ENCODE assay signal across 9 cellular contexts in the genomic region with DNA sequence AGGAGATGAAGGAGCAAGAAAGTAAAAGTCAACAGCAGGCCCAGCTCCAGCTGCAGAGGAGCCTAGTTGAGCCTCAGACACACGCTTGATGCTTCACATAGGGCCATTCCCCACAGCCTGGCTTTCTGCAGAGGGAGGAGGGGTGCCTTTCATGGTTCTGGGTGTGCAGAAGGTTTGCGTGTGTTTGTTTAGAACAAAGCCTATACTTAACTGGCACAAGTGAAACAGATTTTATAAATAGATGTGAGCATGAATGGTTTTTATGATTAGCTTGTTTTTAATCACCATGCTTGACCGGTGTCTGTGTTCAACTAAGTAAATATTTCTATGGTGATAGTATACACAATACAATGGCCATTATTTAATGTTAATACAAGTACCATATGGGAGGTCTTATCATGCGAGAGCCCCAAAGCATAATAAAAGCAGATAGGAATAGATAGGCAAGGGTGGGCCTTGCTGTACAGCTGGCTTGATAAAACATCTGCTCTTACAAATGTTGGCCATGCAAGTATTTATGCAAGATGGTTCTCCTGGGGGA.
DNase-seq lines count a peak whose midpoint lies in the region; FAIRE-seq and TF ChIP-seq lines count a peak whose summit lies in the region.
"Had no signal": no experiment of that assay in that cellular context is flagged by ENCODE, and none has a peak within 500 bp of the region (broad histone marks: within the 10 kb centered on the region; RNA-seq: fewer than 3 reads in every experiment).

No MANE protein-coding gene starts in this region.

- intact Hi-C loops in activated CD4-positive, alpha-beta T cell treated with anti-CD3 and anti-CD28 coated beads, Interleukin-2, amount 10 ng/mL, durations not matched to agents 24 days and 14 days (cut with micrococcal nuclease) = no loop called here
- intact Hi-C loops in ovary (cut with DNase I) = loop anchor here in 2 of 4 donors (10.0 kb wide), 5 partner anchors 108 to 528 kb away; no protein-coding TSS in a partner anchor

- no peak for FAIRE-seq in small intestine (lab: Jason Lieb, UNC)

- no peak for TF ChIP-seq EP300 in ovary (IDR thresholded peaks at IDR 0.05)

- H3K27ac ChIP-seq in small intestine (ENCODE audit: low read depth in 1 of 2, low read length in 1 of 2) (peak overlapping the region in 1 of 2 donors; percentile 43), ovary (no peak overlapping the region)

- no peak for TF ChIP-seq POLR2A in ovary (IDR thresholded peaks at IDR 0.05)

- 12 to 36% (median 35%) methylated on average over 4 of the region's 4 CpGs for WGBS in small intestine, 3 donors
- WGBS in ovary, 3 donors = 47 to 74% (median 67%) methylated on average over 4 of the region's 4 CpGs

- H3K4me3 Mint-ChIP-seq in activated CD4-positive, alpha-beta T cell treated with anti-CD3 and anti-CD28 coated beads, Interleukin-2, amount 10 ng/mL, durations not matched to agents 24 days and 14 days = peak overlapping the region; percentile 76
- H3K4me3 Mint-ChIP-seq: type B pancreatic cell had no signal

- H3K27me3 ChIP-seq in small intestine (ENCODE audit: control insufficient read depth in 2 of 2, insufficient read depth in 2 of 2, low read length in 2 of 2) (no peaks in the 10 kb centered on the region), ovary (no peaks in the 10 kb centered on the region)

- H3K27ac Mint-ChIP-seq in activated CD4-positive, alpha-beta T cell treated with anti-CD3 and anti-CD28 coated beads, Interleukin-2, amount 10 ng/mL, durations not matched to agents 24 days and 14 days = peak overlapping the region; percentile 95
- H3K27ac Mint-ChIP-seq: type B pancreatic cell had no signal

- H3K9me3 ChIP-seq in small intestine (ENCODE audit: control insufficient read depth, low read depth) (no peaks in the 10 kb centered on the region), ovary (no peaks in the 10 kb centered on the region)

- H3K36me3 ChIP-seq in small intestine (ENCODE audit: control insufficient read depth in 2 of 2, insufficient read depth in 2 of 2, low read length in 2 of 2) = no peaks in the 10 kb centered on the region
- H3K36me3 ChIP-seq in ovary = no peaks in the 10 kb centered on the region

- peaks cover 83% of the 10 kb centered on the region for H3K4me1 Mint-ChIP-seq in activated CD4-positive, alpha-beta T cell treated with anti-CD3 and anti-CD28 coated beads, Interleukin-2, amount 10 ng/mL, durations not matched to agents 24 days and 14 days

- DNase-seq in activated CD4-positive, alpha-beta T cell treated with anti-CD3 and anti-CD28 coated beads, Interleukin-2, amount 10 ng/mL, durations not matched to agents 24 days and 14 days = peak; percentile 79
- no peak for DNase-seq in activated CD4-positive, alpha-beta T cell treated with anti-CD3 and anti-CD28 coated beads for 48 hours
- peak; percentile 83 for DNase-seq in NCI-H2029 (lab: John Stamatoyannopoulos, UW)
- DNase-seq in activated naive CD4-positive, alpha-beta T cell treated with anti-CD3 and anti-CD28 coated beads, Interleukin-2, amount 50 U/mL, for 16 hours = peak; percentile 26
- peak; percentile 56 for DNase-seq in small intestine
- no peak for DNase-seq in SW480 (ENCODE audit: low spot score)
- DNase-seq in ovary = no peak
- DNase-seq in nucleus accumbens (lab: John Stamatoyannopoulos, UW) = no peak

- H3K36me3 Mint-ChIP-seq in activated CD4-positive, alpha-beta T cell treated with anti-CD3 and anti-CD28 coated beads, Interleukin-2, amount 10 ng/mL, durations not matched to agents 24 days and 14 days (ENCODE audit: low read depth) = peaks cover 28% of the 10 kb centered on the region
- H3K36me3 Mint-ChIP-seq: type B pancreatic cell had no signal

- H3K4me3 ChIP-seq in small intestine (ENCODE audit: low read depth in 1 of 2, low read length in 2 of 2) (no peak overlapping the region), ovary (no peak overlapping the region)

- peaks cover 0 to 23% of the 10 kb centered on the region in 2 donors for H3K4me1 ChIP-seq in small intestine (ENCODE audit: control insufficient read depth in 2 of 2, insufficient read depth in 1 of 2, low read depth in 1 of 2, low read length in 1 of 2)
- H3K4me1 ChIP-seq in ovary (ENCODE audit: insufficient read depth) = no peaks in the 10 kb centered on the region

- TF ChIP-seq CTCF in ovary (IDR thresholded peaks at IDR 0.05) = no peak

- no peaks in the 10 kb centered on the region for H3K27me3 Mint-ChIP-seq in activated CD4-positive, alpha-beta T cell treated with anti-CD3 and anti-CD28 coated beads, Interleukin-2, amount 10 ng/mL, durations not matched to agents 24 days and 14 days

- peaks cover 4% of the 10 kb centered on the region for H3K9me3 Mint-ChIP-seq in activated CD4-positive, alpha-beta T cell treated with anti-CD3 and anti-CD28 coated beads, Interleukin-2, amount 10 ng/mL, durations not matched to agents 24 days and 14 days

Comparison
In these comparisons a context has a peak if more than half of its experiments do, and no peak if none do; other contexts are left out.
1. DNase-seq: peak in activated CD4-positive, alpha-beta T cell treated with anti-CD3 and anti-CD28 coated beads, Interleukin-2, amount 10 ng/mL, durations not matched to agents 24 days and 14 days (single experiment), NCI-H2029 (single experiment), activated naive CD4-positive, alpha-beta T cell treated with anti-CD3 and anti-CD28 coated beads, Interleukin-2, amount 50 U/mL, for 16 hours (single experiment) and small intestine (single experiment); none in activated CD4-positive, alpha-beta T cell treated with anti-CD3 and anti-CD28 coated beads for 48 hours (single experiment), SW480 (single experiment), ovary (0 of 5) and nucleus accumbens (0 of 56).